Comparison of ENCODE assay signal across 9 cellular contexts in genomic region chr1:155128469-155128754, GRCh38. TPM values are rescaled to one million over a fixed set of nuclear protein-coding genes. Genes with fewer than 3 reads are reported as not detected.
DNase-seq lines count a peak whose midpoint lies in the region; ATAC-seq, FAIRE-seq and TF ChIP-seq lines count a peak whose summit lies in the region.
"Had no signal": no experiment of that assay in that cellular context is flagged by ENCODE, and none has a peak within 500 bp of the region (broad histone marks: within the 10 kb centered on the region; RNA-seq: fewer than 3 reads in every experiment).

No MANE protein-coding gene starts in this region.

- POLR2A ChIA-PET in A549 (lab: Yijun Ruan, JAX) = interaction anchor here (1.1 kb wide), 1 partner anchor 21 kb away, joined by 3 read pairs; no protein-coding TSS in a partner anchor

- no peaks in the 10 kb centered on the region for H3K27me3 ChIP-seq in dorsolateral prefrontal cortex

- no peak for DNase-seq in A549 (ENCODE audit: low read depth in 1 of 2, low spot score in 1 of 2)
- no peak for DNase-seq in LNCaP clone FGC (ENCODE audit: low read depth)
- DNase-seq in dorsolateral prefrontal cortex = no peak
- no peak for DNase-seq in natural killer cell
- DNase-seq in NCI-H510A (lab: John Stamatoyannopoulos, UW) = no peak
- DNase-seq in iPS-NIHi7 (ENCODE audit: extremely low spot score) = no peak
- DNase-seq: NCI-H774 had no signal

- 15% methylated on average over 1 of the region's 1 CpG for WGBS in A549 (ENCODE audit: missing lambda C conversion rate)

- TF ChIP-seq POLR2A in A549 (IDR thresholded peaks at IDR 0.05; ENCODE audit: low read length) = no peak

- no peaks in the 10 kb centered on the region for H3K36me3 Mint-ChIP-seq in natural killer cell

- H3K4me1 ChIP-seq in A549 = peaks cover 60% of the 10 kb centered on the region

- intact Hi-C loops in dorsolateral prefrontal cortex (cut with DNase I) = loop anchor here (2.0 to 5.0 kb wide), 2 partner anchors 38 to 39 kb away; no protein-coding TSS in a partner anchor
- intact Hi-C loops in natural killer cell (cut with micrococcal nuclease) = loop anchor here (5.0 kb wide), 2 partner anchors 36 to 39 kb away; no protein-coding TSS in a partner anchor

- peak overlapping the region; percentile 89 for H3K4me2 ChIP-seq in A549

- H3K4me3 Mint-ChIP-seq in natural killer cell = peak overlapping the region; percentile 79

- H3K9me3 Mint-ChIP-seq in natural killer cell = no peaks in the 10 kb centered on the region

- FAIRE-seq in A549 (lab: Jason Lieb, UNC) = no peak

- no peak for TF ChIP-seq EP300 in A549 (IDR thresholded peaks at IDR 0.05)

- peak overlapping the region in 1 of 2 donors; percentile 84 for H3K27ac Mint-ChIP-seq in natural killer cell

- TF ChIP-seq CTCF in A549 (IDR thresholded peaks at IDR 0.05) (no peak), LNCaP clone FGC (IDR thresholded peaks at IDR 0.05; ENCODE audit: control insufficient read depth, extremely low read depth, insufficient read depth) (no peak), dorsolateral prefrontal cortex (IDR thresholded peaks at IDR 0.05 in 54 of 56, conservative IDR thresholded peaks at IDR 0.05 in 2 of 56; ENCODE audit: low read depth in 1 of 56, partially characterized antibody in 56 of 56) (no peak), natural killer cell (IDR thresholded peaks at IDR 0.05) (no peak)

- ATAC-seq in A549 = no peak
- no peak for ATAC-seq in natural killer cell
- ATAC-seq in HG03457 (IDR thresholded peaks at IDR 0.05; ENCODE audit: unreplicated experiment) = no peak
- ATAC-seq in HG03108 (IDR thresholded peaks at IDR 0.05; ENCODE audit: unreplicated experiment) = no peak

- peak overlapping the region; percentile 55 for H3K4me3 ChIP-seq in A549
- H3K4me3 ChIP-seq in LNCaP clone FGC (ENCODE audit: low read depth, low read length) = peak overlapping the region; percentile 88
- H3K4me3 ChIP-seq in dorsolateral prefrontal cortex = peak overlapping the region; percentile 62 to 99 (median 85)

- H3K27ac ChIP-seq in A549 (peak overlapping the region; percentile 80 to 90), dorsolateral prefrontal cortex (peak overlapping the region; percentile 79 to 100 (median 98))

- no peaks in the 10 kb centered on the region for H3K9me3 ChIP-seq in A549

- peaks cover 22 to 40% of the 10 kb centered on the region in 2 donors for H3K4me1 Mint-ChIP-seq in natural killer cell

- peaks cover 23 to 35% of the 10 kb centered on the region in 2 donors for H3K27me3 Mint-ChIP-seq in natural killer cell (ENCODE audit: low read depth in 2 of 2)

- CTCF ChIA-PET in A549 (lab: Yijun Ruan, JAX) = interaction anchor here (0.9 to 19.7 kb wide), 10 partner anchors 10 to 123 kb away, joined by 3 to 309 read pairs (median 4); partner anchors contain the start of gene KRTCAP2

- TF ChIP-seq RAD21 in A549 (conservative IDR thresholded peaks at IDR 0.05 in 1 of 2, IDR thresholded peaks at IDR 0.05 in 1 of 2) = no peak

TF ChIP-seq in A549, 52 proteins besides CTCF, POLR2A, EP300 and RAD21:
- TF ChIP-seq JUN (IDR thresholded peaks at IDR 0.05) (no peak), RFX5 (IDR thresholded peaks at IDR 0.05) (no peak), ZNF302 (CRISPR knock-in tag; IDR thresholded peaks at IDR 0.05) (no peak), FOXS1 (CRISPR knock-in tag; IDR thresholded peaks at IDR 0.05) (no peak), KDM1A (IDR thresholded peaks at IDR 0.05; ENCODE audit: low read depth) (no peak), NFE2L2 (conservative IDR thresholded peaks at IDR 0.05; ENCODE audit: low read length) (no peak), FOSB (CRISPR knock-in tag; IDR thresholded peaks at IDR 0.05) (no peak), ATOH8 (CRISPR knock-in tag; IDR thresholded peaks at IDR 0.05; ENCODE audit: low read depth) (no peak), HES2 (IDR thresholded peaks at IDR 0.05) (no peak), MAX (IDR thresholded peaks at IDR 0.05) (no peak), EHF (CRISPR knock-in tag; IDR thresholded peaks at IDR 0.05) (no peak), USF2 (IDR thresholded peaks at IDR 0.05) (no peak), MAZ (IDR thresholded peaks at IDR 0.05; ENCODE audit: borderline replicate concordance, low read depth, low read length) (no peak), CHD4 (IDR thresholded peaks at IDR 0.05; ENCODE audit: borderline replicate concordance) (no peak), RCOR1 (IDR thresholded peaks at IDR 0.05; ENCODE audit: low read depth, low read length) (no peak), ELK1 (IDR thresholded peaks at IDR 0.05; ENCODE audit: low read depth, low read length) (no peak)

RNA-seq across cellular contexts. Expression of gene EFNA1, which starts 0.7 kb away (rescaled TPM):
- polyA plus RNA-seq in A549 (2011; rRNA removed) (38.9 and 64.6 TPM in 2 replicates), A549 (2017; fragmentation: RNase III; extraction: RNeasy Plus Mini Kit Qiagen cat#74134 plus additional on column Dnase treatment) (19.1 to 25.4 TPM (median 25.1 TPM) in 3 replicates)
- polyA plus RNA-seq in A549 (2012; cell fraction: cytosol; rRNA removed) = 50.0 and 68.1 TPM in 2 replicates
- polyA plus RNA-seq in A549 (2012; cell fraction: nucleus; rRNA removed) = 60.2 and 62.0 TPM in 2 replicates
- polyA minus RNA-seq in A549 (2011; rRNA and poly(A)+ RNA removed) = 56.6 and 85.8 TPM in 2 replicates
- total RNA-seq in dorsolateral prefrontal cortex (100 to 1,000 TPM in 1 of 120 experiments, 10 to 100 TPM in 118, 1 to 10 TPM in 1; 8.7 to 144 (median 30.1) TPM), natural killer cell (1 to 10 TPM; 1.5 to 1.9 (median 1.9) TPM)

RNA-seq across cellular contexts. Expression of gene SLC50A1, which starts 7.2 kb away (rescaled TPM):
- polyA plus RNA-seq in A549 (2011; rRNA removed) (39.3 and 39.4 TPM in 2 replicates), A549 (2017; fragmentation: RNase III; extraction: RNeasy Plus Mini Kit Qiagen cat#74134 plus additional on column Dnase treatment) (28.2 to 30.7 TPM (median 28.9 TPM) in 3 replicates)
- 21.3 and 27.6 TPM in 2 replicates for polyA plus RNA-seq in A549 (2012; cell fraction: cytosol; rRNA removed)
- polyA plus RNA-seq in A549 (2012; cell fraction: nucleus; rRNA removed) = 11.9 and 13.7 TPM in 2 replicates
- 31.7 and 33.7 TPM in 2 replicates for polyA minus RNA-seq in A549 (2011; rRNA and poly(A)+ RNA removed)
- total RNA-seq in dorsolateral prefrontal cortex (10 to 100 TPM in 40 of 120 experiments, 1 to 10 TPM in 80; 4.8 to 17.0 (median 9.0) TPM), natural killer cell (10 to 100 TPM; 31.7 to 33.5 (median 32.7) TPM)

RNA-seq across cellular contexts. Expression of gene DPM3, which starts 11.9 kb away (rescaled TPM):
- 22.8 and 33.7 TPM in 2 replicates for polyA plus RNA-seq in A549 (2011; rRNA removed)
- 252 TPM in 2 replicates for polyA plus RNA-seq in A549 (2012; cell fraction: cytosol; rRNA removed)
- 247 and 265 TPM in 2 replicates for polyA plus RNA-seq in A549 (2012; cell fraction: nucleus; rRNA removed)
- polyA plus RNA-seq in A549 (2017; fragmentation: RNase III; extraction: RNeasy Plus Mini Kit Qiagen cat#74134 plus additional on column Dnase treatment) = 67.5 to 83.0 TPM (median 80.3 TPM) in 3 replicates
- 7.8 and 9.2 TPM in 2 replicates for polyA minus RNA-seq in A549 (2011; rRNA and poly(A)+ RNA removed)
- 10 to 100 TPM; 28.0 to 77.8 (median 52.8) TPM for total RNA-seq in dorsolateral prefrontal cortex
- 10 to 100 TPM; 26.8 to 45.7 (median 41.5) TPM for total RNA-seq in natural killer cell

RNA-seq across cellular contexts. Expression of gene KRTCAP2, which starts 44.7 kb away (rescaled TPM):
- polyA plus RNA-seq in A549 (2011; rRNA removed) (154 and 227 TPM in 2 replicates), A549 (2017; fragmentation: RNase III; extraction: RNeasy Plus Mini Kit Qiagen cat#74134 plus additional on column Dnase treatment) (216 to 218 TPM (median 217 TPM) in 3 replicates)
- polyA plus RNA-seq in A549 (2012; cell fraction: cytosol; rRNA removed) = 242 and 259 TPM in 2 replicates
- 210 and 274 TPM in 2 replicates for polyA plus RNA-seq in A549 (2012; cell fraction: nucleus; rRNA removed)
- 307 and 312 TPM in 2 replicates for polyA minus RNA-seq in A549 (2011; rRNA and poly(A)+ RNA removed)
- total RNA-seq in dorsolateral prefrontal cortex (100 to 1,000 TPM in 14 of 120 experiments, 10 to 100 TPM in 106; 49.0 to 130 (median 82.4) TPM), natural killer cell (100 to 1,000 TPM in 2 of 3 donors, 10 to 100 TPM in 1; 95.3 to 113 (median 104) TPM)

RNA-seq across cellular contexts. Expression of gene TRIM46, which starts 45.2 kb away (rescaled TPM):
- polyA plus RNA-seq in A549 (2011; rRNA removed) = 1.1 and 1.5 TPM in 2 replicates
- polyA plus RNA-seq in A549 (2012; cell fraction: cytosol; rRNA removed) = 1.9 and 2.3 TPM in 2 replicates
- polyA plus RNA-seq in A549 (2012; cell fraction: nucleus; rRNA removed) = 7.7 and 11.0 TPM in 2 replicates
- 1.7 to 2.8 TPM (median 2.7 TPM) in 3 replicates for polyA plus RNA-seq in A549 (2017; fragmentation: RNase III; extraction: RNeasy Plus Mini Kit Qiagen cat#74134 plus additional on column Dnase treatment)
- polyA minus RNA-seq in A549 (2011; rRNA and poly(A)+ RNA removed) = 1.3 and 1.9 TPM in 2 replicates
- total RNA-seq in dorsolateral prefrontal cortex = 10 to 100 TPM; 10.2 to 31.0 (median 19.3) TPM
- total RNA-seq in natural killer cell = 1 to 10 TPM in 2 of 3 donors, under 1 TPM in 1; 0.94 to 4.9 (median 2.5) TPM
